1 cellular context compared by ENCODE assay signal in the genomic region with DNA sequence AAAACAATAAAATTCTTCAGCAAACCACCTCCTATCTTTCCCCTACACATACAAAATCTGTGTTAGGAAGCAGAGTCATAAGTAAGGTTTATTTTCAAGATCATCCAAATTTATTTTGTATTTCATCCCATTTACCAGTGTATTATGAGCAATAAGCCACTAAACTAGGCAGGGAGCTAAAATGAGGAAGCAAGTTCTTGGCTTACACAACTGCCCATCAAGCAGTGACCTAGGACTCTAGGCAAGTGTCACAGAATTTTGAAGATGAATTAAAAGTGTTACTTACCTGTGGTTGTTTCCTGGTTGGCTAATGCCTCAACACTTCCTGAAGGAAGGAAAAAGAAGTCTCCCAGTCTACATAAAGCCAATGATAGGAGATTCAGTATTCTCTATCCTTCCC.
TF ChIP-seq lines count a peak whose summit lies in the region.

No MANE protein-coding gene starts in this region.

TF ChIP-seq in GM23338, 12 proteins besides CTCF, POLR2A, EP300 and RAD21 (continued from another document):
- TF ChIP-seq ZNF462 (CRISPR knock-in tag; IDR thresholded peaks at IDR 0.05) (no peak), ZNF114 (CRISPR knock-in tag; IDR thresholded peaks at IDR 0.05) (no peak), NANOG (IDR thresholded peaks at IDR 0.05; ENCODE audit: borderline replicate concordance) (no peak), ETS1 (IDR thresholded peaks at IDR 0.05) (no peak), EZH2 (IDR thresholded peaks at IDR 0.05; ENCODE audit: low read depth, unreplicated experiment) (no peak)
